ENCODE assay signal across 1 cellular context in genomic region chr2:86097114-86097896, GRCh38.
TF ChIP-seq lines count a peak whose summit lies in the region.

No MANE protein-coding gene starts in this region.

TF ChIP-seq in GM12878, 131 proteins besides CTCF, POLR2A, EP300 and RAD21 (continued from another document):
- no peak for TF ChIP-seq USF2 (IDR thresholded peaks at IDR 0.05; ENCODE audit: borderline replicate concordance, low read depth, low read length)
TF ChIP-seq in GM12878: peak in this region for 2.
